14 cellular contexts compared by ENCODE assay signal in the genomic region with DNA sequence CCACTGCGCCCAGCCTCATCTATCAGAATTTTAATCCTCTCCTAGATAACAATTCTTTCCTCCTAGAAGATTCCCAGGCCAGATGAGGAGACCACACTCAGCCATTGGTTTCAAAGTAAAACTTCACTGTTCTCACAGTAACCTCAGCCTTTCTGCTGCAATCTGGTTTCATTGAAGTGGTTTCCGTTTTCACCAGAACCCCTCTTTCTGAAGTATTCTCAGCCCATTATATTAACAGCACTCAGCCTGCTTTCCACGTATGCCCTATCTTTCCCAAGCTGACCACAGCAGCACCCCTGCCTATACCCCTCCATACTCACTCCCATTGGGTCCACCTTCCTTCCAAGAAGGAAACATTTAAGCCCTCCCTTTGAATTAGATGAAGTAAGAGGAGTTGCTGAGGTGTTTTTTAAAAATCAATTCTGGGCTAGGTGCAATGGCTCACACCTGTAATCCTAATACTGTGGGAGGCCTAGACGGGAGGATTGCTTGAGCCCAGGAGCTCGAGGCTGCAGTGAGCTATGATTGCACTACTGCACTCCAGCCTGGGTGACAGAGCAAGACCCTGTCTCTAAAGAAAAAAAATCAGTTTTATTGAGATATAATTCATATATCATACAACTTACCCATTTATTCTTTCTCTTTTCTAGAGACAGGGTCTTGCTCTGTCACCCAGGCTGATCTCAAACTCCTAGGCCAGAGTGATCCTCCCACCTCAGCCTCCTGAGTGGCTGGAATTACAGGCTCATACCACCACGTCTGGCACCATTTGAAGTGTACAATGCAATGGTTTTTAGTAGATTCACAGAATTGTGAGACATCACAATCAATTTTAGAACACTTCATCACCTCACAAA. TPM values are rescaled to one million over a fixed set of nuclear protein-coding genes. Genes with fewer than 3 reads are reported as not detected.
A peak's percentile ranks its signal among the peaks of the same experiment; 100 is the strongest.
DNase-seq lines count a peak whose midpoint lies in the region; ATAC-seq, FAIRE-seq and TF ChIP-seq lines count a peak whose summit lies in the region.
"Had no signal": no experiment of that assay in that cellular context is flagged by ENCODE, and none has a peak within 500 bp of the region (broad histone marks: within the 10 kb centered on the region; RNA-seq: fewer than 3 reads in every experiment).

No MANE protein-coding gene starts in this region.

- peaks cover 15% of the 10 kb centered on the region for H3K9me3 ChIP-seq in GM12878 (replicated peaks; ENCODE audit: control insufficient read depth, insufficient read depth, low read length)
- H3K9me3 ChIP-seq: gastroesophageal sphincter had no signal

- SMC1A ChIA-PET in GM12878 (lab: Charles Lee; ENCODE audit: uncharacterized antibody, unreplicated experiment): interaction anchor here (0.6 to 34.4 kb wide), 3 partner anchors 10 to 217 kb away, joined by 3 to 1048 read pairs (median 19); no protein-coding TSS in a partner anchor

- BruUV-seq in GM12878 (replicated peaks; lab: Mats Ljungman, UMichigan): no TSS peak

- peak overlapping the region; percentile 51 for H3K4me3 Mint-ChIP-seq in activated naive CD4-positive, alpha-beta T cell treated with anti-CD3 and anti-CD28 coated beads, Interleukin-2, amount 50 U/mL, for 24 hours
- H3K4me3 Mint-ChIP-seq in stimulated activated naive CD8-positive, alpha-beta T cell treated with anti-CD3 and anti-CD28 coated beads, Interleukin-15, amount 100 ng/mL, for 72 hours: peak overlapping the region in 1 of 2 donors; percentile 37
- H3K4me3 Mint-ChIP-seq: stimulated activated memory B cell treated with anti-CD40 and anti-IgM and Interleukin-4, amounts not matched to agents 10 μg/mL and 1 μg/mL and 100 μg/mL, for 72 hours had no signal

- intact Hi-C loops in GM12878 (cut with micrococcal nuclease; ENCODE audit: unreplicated experiment): no loop called here
- intact Hi-C loops in left cardiac atrium (cut with DNase I): no loop called here

- POLR2A ChIA-PET in RWPE1 (lab: Yijun Ruan, JAX; ENCODE audit: low non-redundant PET) (no interaction called here), GM12878 (lab: Charles Lee) (interaction anchor here (1.5 kb wide), 1 partner anchor 12 kb away, joined by 3 read pairs; a partner anchor contains a TSS)

- WGBS in GM12878 (ENCODE audit: insufficient coverage, insufficient replicate concordance, low lambda C conversion rate, missing lambda C conversion rate): 35% methylated on average over 6 of the region's 6 CpGs

- H3K79me2 ChIP-seq in GM12878 (ENCODE audit: control insufficient read depth, insufficient read depth, low read length): no peaks in the 10 kb centered on the region

- no peak for TF ChIP-seq POLR2A in GM12878 (IDR thresholded peaks at IDR 0.05; ENCODE audit: low read depth, low read length)

- no peak for DNase-seq in activated naive CD4-positive, alpha-beta T cell treated with Interleukin-2 at 50 U/mL for 16 hours
- DNase-seq in RWPE1 (ENCODE audit: low spot score): no peak
- no peak for DNase-seq in GM12878 (ENCODE audit: low read depth, low spot score)
- DNase-seq in stimulated activated naive CD8-positive, alpha-beta T cell treated with anti-CD3 and anti-CD28 coated beads, Interleukin-15, amount 100 ng/mL, for 72 hours: peak; percentile 27 to 32
- no peak for DNase-seq in GF-D8 (lab: John Stamatoyannopoulos, UW)
- DNase-seq in left cardiac atrium: no peak
- DNase-seq in NCI-H2196 treated with DMSO at 0.1 percent for 48 hours (lab: John Stamatoyannopoulos, UW; ENCODE audit: unreplicated experiment): no peak
- DNase-seq: retina; stimulated activated CD4-positive, alpha-beta T cell treated with anti-CD3 and anti-CD28 coated beads, Interleukin-1b, Interleukin-23, amount 100 ng/mL, for 48 hours had no signal

- peak overlapping the region; percentile 20; the same call in 1 of the 2 replicates for H3K4me2 ChIP-seq in GM12878 (ENCODE audit: control insufficient read depth, insufficient read depth)

- H3K27me3 ChIP-seq in GM12878 (replicated peaks in 1 of 2; ENCODE audit: control insufficient read depth in 2 of 2, insufficient read depth in 2 of 2, low read length in 1 of 2): peaks cover 0 to 6% of the 10 kb centered on the region in 2 experiments; a peak in 2 of 4 replicates
- H3K27me3 ChIP-seq: gastroesophageal sphincter had no signal

- no peak overlapping the region for H3K9ac ChIP-seq in GM12878 (ENCODE audit: control insufficient read depth, insufficient read depth, low read length)

- H3K4me1 Mint-ChIP-seq in activated naive CD4-positive, alpha-beta T cell treated with anti-CD3 and anti-CD28 coated beads, Interleukin-2, amount 50 U/mL, for 24 hours: peaks cover 39% of the 10 kb centered on the region
- H3K4me1 Mint-ChIP-seq in stimulated activated naive CD8-positive, alpha-beta T cell treated with anti-CD3 and anti-CD28 coated beads, Interleukin-15, amount 100 ng/mL, for 72 hours: peaks cover 28% of the 10 kb centered on the region

- no peaks in the 10 kb centered on the region for H3K9me3 Mint-ChIP-seq in activated naive CD4-positive, alpha-beta T cell treated with anti-CD3 and anti-CD28 coated beads, Interleukin-2, amount 50 U/mL, for 24 hours
- peaks cover 0 to 8% of the 10 kb centered on the region in 2 donors for H3K9me3 Mint-ChIP-seq in stimulated activated naive CD8-positive, alpha-beta T cell treated with anti-CD3 and anti-CD28 coated beads, Interleukin-15, amount 100 ng/mL, for 72 hours

- no peaks in the 10 kb centered on the region for H3K36me3 ChIP-seq in GM12878 (ENCODE audit: control insufficient read depth in 2 of 2, insufficient read depth in 2 of 2, low read length in 1 of 2)
- H3K36me3 ChIP-seq: gastroesophageal sphincter had no signal

- RAD21 ChIA-PET in GM12878 (lab: Charles Lee; ENCODE audit: unreplicated experiment): interaction anchor here (0.7 kb wide), 1 partner anchor 123 kb away, joined by 3 read pairs; no protein-coding TSS in a partner anchor

- H3K4me1 ChIP-seq in GM12878 (ENCODE audit: control insufficient read depth, insufficient read depth, low read length): peaks cover 3% of the 10 kb centered on the region; the same call in 1 of the 2 replicates

- H3K27ac ChIP-seq in RWPE1 (peak overlapping the region; percentile 96), GM12878 (ENCODE audit: control insufficient read depth, insufficient read depth) (no peak overlapping the region)
- H3K27ac ChIP-seq: gastroesophageal sphincter had no signal

- TF ChIP-seq RAD21 in GM12878 (IDR thresholded peaks at IDR 0.05; ENCODE audit: insufficient read depth, low read depth, low read length): no peak

- peaks cover 19% of the 10 kb centered on the region for H3K27me3 Mint-ChIP-seq in activated naive CD4-positive, alpha-beta T cell treated with anti-CD3 and anti-CD28 coated beads, Interleukin-2, amount 50 U/mL, for 24 hours
- peaks cover 58% of the 10 kb centered on the region for H3K27me3 Mint-ChIP-seq in stimulated activated naive CD8-positive, alpha-beta T cell treated with anti-CD3 and anti-CD28 coated beads, Interleukin-15, amount 100 ng/mL, for 72 hours
- H3K27me3 Mint-ChIP-seq: stimulated activated memory B cell treated with anti-CD40 and anti-IgM and Interleukin-4, amounts not matched to agents 10 μg/mL and 1 μg/mL and 100 μg/mL, for 72 hours had no signal

- H4K20me1 ChIP-seq in GM12878 (ENCODE audit: control insufficient read depth, insufficient read depth): no peaks in the 10 kb centered on the region

- CTCF ChIA-PET in RWPE1 (lab: Yijun Ruan, JAX) (interaction anchor here (0.7 kb wide), 1 partner anchor 126 kb away, joined by 3 read pairs; no protein-coding TSS in a partner anchor), GM12878 (lab: Yijun Ruan, JAX) (interaction anchor here (5.2 kb wide), 1 partner anchor 18 kb away, joined by 27 read pairs; no protein-coding TSS in a partner anchor)

- ATAC-seq in GM12878: peak; percentile 66
- peak; percentile 90 for ATAC-seq in stimulated activated naive CD8-positive, alpha-beta T cell treated with anti-CD3 and anti-CD28 coated beads, Interleukin-15, amount 100 ng/mL, for 72 hours
- no peak for ATAC-seq in left cardiac atrium
- ATAC-seq: gastroesophageal sphincter; stimulated activated memory B cell treated with anti-CD40 and anti-IgM and Interleukin-4, amounts not matched to agents 10 μg/mL and 1 μg/mL and 100 μg/mL, for 72 hours had no signal

- peak; percentile 81 for FAIRE-seq in GM12878 (lab: Jason Lieb, UNC)
- FAIRE-seq: bronchial epithelial cell, RCC 7860 had no signal

- H3K36me3 Mint-ChIP-seq in activated naive CD4-positive, alpha-beta T cell treated with anti-CD3 and anti-CD28 coated beads, Interleukin-2, amount 50 U/mL, for 24 hours: no peaks in the 10 kb centered on the region
- H3K36me3 Mint-ChIP-seq: stimulated activated memory B cell treated with anti-CD40 and anti-IgM and Interleukin-4, amounts not matched to agents 10 μg/mL and 1 μg/mL and 100 μg/mL, for 72 hours had no signal

- in situ Hi-C loops in GM12878 (cut with MboI): no loop called here

- no peak for TF ChIP-seq EP300 in GM12878 (IDR thresholded peaks at IDR 0.05; ENCODE audit: borderline replicate concordance in 1 of 2, control insufficient read depth in 1 of 2, low read depth in 2 of 2, low read length in 2 of 2)

- H3K27ac Mint-ChIP-seq in activated naive CD4-positive, alpha-beta T cell treated with anti-CD3 and anti-CD28 coated beads, Interleukin-2, amount 50 U/mL, for 24 hours: peak overlapping the region; percentile 52
- no peak overlapping the region for H3K27ac Mint-ChIP-seq in stimulated activated naive CD8-positive, alpha-beta T cell treated with anti-CD3 and anti-CD28 coated beads, Interleukin-15, amount 100 ng/mL, for 72 hours
- H3K27ac Mint-ChIP-seq: stimulated activated memory B cell treated with anti-CD40 and anti-IgM and Interleukin-4, amounts not matched to agents 10 μg/mL and 1 μg/mL and 100 μg/mL, for 72 hours had no signal

- TF ChIP-seq CTCF in RWPE1 (conservative IDR thresholded peaks at IDR 0.05; ENCODE audit: low read depth) (no peak), GM12878 (IDR thresholded peaks at IDR 0.05 in 2 of 3, conservative IDR thresholded peaks at IDR 0.05 in 1 of 3; ENCODE audit: control insufficient read depth in 2 of 3, extremely low read depth in 1 of 3, insufficient read depth in 1 of 3, low read depth in 3 of 3, low read length in 3 of 3) (no peak)

- H2AFZ ChIP-seq in GM12878 (ENCODE audit: control insufficient read depth, low read depth, low read length): no peak overlapping the region

- H3K4me3 ChIP-seq in GM12878: no peak overlapping the region
- H3K4me3 ChIP-seq: gastroesophageal sphincter had no signal

RNA-seq across cellular contexts. Expression of a gene that starts 11.3 kb away (rescaled TPM):
- total RNA-seq in GM12878 (2013; cell fraction: nucleolus; rRNA removed): 11.2 and 14.9 TPM in 2 replicates
- total RNA-seq in GM12878 (2014; rRNA removed): 11.2 and 11.9 TPM in 2 replicates
- 9.3 and 16.0 TPM in 2 replicates for total RNA-seq in GM12878 (2014; rRNA removed; fragmentation: Illumina TruSeq; extraction: Trizol)
- 15.2 and 17.1 TPM in 2 replicates for total RNA-seq in GM12878 (2021)
- polyA plus RNA-seq in GM12878 (2011; ENCODE audit: low read depth): 0.20 TPM
- 2.0 and 2.5 TPM in 2 replicates for polyA plus RNA-seq in GM12878 (2011; rRNA removed)
- polyA plus RNA-seq in GM12878 (2011; cell fraction: cytosol; rRNA removed): 3.2 and 4.3 TPM in 2 replicates
- polyA plus RNA-seq in GM12878 (2011; cell fraction: nucleus; rRNA removed): 5.4 and 7.6 TPM in 2 replicates
- 0.54 and 1.2 TPM in 2 replicates for polyA plus RNA-seq in GM12878 (2012)
- 10.4 and 12.8 TPM in 2 replicates for polyA plus RNA-seq in GM12878 (2014; fragmentation: Illumina TruSeq; extraction: Trizol)
- polyA plus RNA-seq in GM12878 (2014; fragmentation: Nextera tagmentation; extraction: Ambion mirVana): 1 to 10 TPM; 5.7 to 8.0 TPM
- polyA plus RNA-seq in GM12878 (2014; rRNA removed): 11.1 and 12.2 TPM in 2 replicates
- 10 to 100 TPM; 16.9 to 20.9 TPM for polyA plus RNA-seq in GM12878 (2016; fragmentation: Nextera tagmentation; extraction: Ambion mirVana)
- polyA minus RNA-seq in GM12878 (2011; rRNA and poly(A)+ RNA removed): 2.0 and 2.3 TPM in 2 replicates
- polyA minus RNA-seq in GM12878 (2011; cell fraction: cytosol; rRNA and poly(A)+ RNA removed): 0.62 and 1.2 TPM in 2 replicates
- 1.1 and 1.2 TPM in 2 replicates for polyA minus RNA-seq in GM12878 (2011; cell fraction: nucleus; rRNA and poly(A)+ RNA removed)
- total RNA-seq in left cardiac atrium: 10 to 100 TPM in 1 of 2 donors, 1 to 10 TPM in 1; 9.2 to 20.1 TPM

RNA-seq across cellular contexts. Expression of a gene that starts 47.9 kb away (rescaled TPM):
- total RNA-seq in GM12878 (2013; cell fraction: nucleolus; rRNA removed): 42.9 and 44.2 TPM in 2 replicates
- total RNA-seq in GM12878 (2014; rRNA removed): 15.9 and 18.0 TPM in 2 replicates
- total RNA-seq in GM12878 (2014; rRNA removed; fragmentation: Illumina TruSeq; extraction: Trizol): 15.1 and 15.8 TPM in 2 replicates
- total RNA-seq in GM12878 (2021): 18.9 and 20.9 TPM in 2 replicates
- polyA plus RNA-seq in GM12878 (2011; ENCODE audit: low read depth): 8.6 TPM
- polyA plus RNA-seq in GM12878 (2011; rRNA removed): 14.3 and 19.7 TPM in 2 replicates
- 19.0 and 21.6 TPM in 2 replicates for polyA plus RNA-seq in GM12878 (2011; cell fraction: cytosol; rRNA removed)
- polyA plus RNA-seq in GM12878 (2011; cell fraction: nucleus; rRNA removed): 39.5 and 45.1 TPM in 2 replicates
- 10.3 and 10.8 TPM in 2 replicates for polyA plus RNA-seq in GM12878 (2012)
- polyA plus RNA-seq in GM12878 (2014; fragmentation: Illumina TruSeq; extraction: Trizol): 21.1 and 22.9 TPM in 2 replicates
- 1 to 10 TPM; 5.5 to 6.9 TPM for polyA plus RNA-seq in GM12878 (2014; fragmentation: Nextera tagmentation; extraction: Ambion mirVana)
- 23.4 and 24.3 TPM in 2 replicates for polyA plus RNA-seq in GM12878 (2014; rRNA removed)
- 10 to 100 TPM; 13.9 TPM for polyA plus RNA-seq in GM12878 (2016; fragmentation: Nextera tagmentation; extraction: Ambion mirVana)
- 17.9 and 21.1 TPM in 2 replicates for polyA minus RNA-seq in GM12878 (2011; rRNA and poly(A)+ RNA removed)
- 4.0 and 7.3 TPM in 2 replicates for polyA minus RNA-seq in GM12878 (2011; cell fraction: cytosol; rRNA and poly(A)+ RNA removed)
- polyA minus RNA-seq in GM12878 (2011; cell fraction: nucleus; rRNA and poly(A)+ RNA removed): 11.5 and 22.0 TPM in 2 replicates
- 10 to 100 TPM; 12.0 to 12.4 TPM for total RNA-seq in left cardiac atrium

Comparison
In these comparisons a context has a peak if more than half of its experiments do, and no peak if none do; other contexts are left out.
1. DNase-seq: peak in stimulated activated naive CD8-positive, alpha-beta T cell treated with anti-CD3 and anti-CD28 coated beads, Interleukin-15, amount 100 ng/mL, for 72 hours (2 of 2); none in activated naive CD4-positive, alpha-beta T cell treated with Interleukin-2 at 50 U/mL for 16 hours (single experiment), RWPE1 (single experiment), GM12878 (single experiment), GF-D8 (single experiment), left cardiac atrium (single experiment) and NCI-H2196 treated with DMSO at 0.1 percent for 48 hours (single experiment).
2. ATAC-seq: peak in GM12878 (single experiment) and stimulated activated naive CD8-positive, alpha-beta T cell treated with anti-CD3 and anti-CD28 coated beads, Interleukin-15, amount 100 ng/mL, for 72 hours (single experiment); none in left cardiac atrium (0 of 2).